ENCODE assay signal across 1 cellular context in genomic region chr19:12956446-12957388, GRCh38.
TF ChIP-seq lines count a peak whose summit lies in the region.

TSS of gene GADD45GIP1 (minus strand) at chr19:12957223. CDS start at chr19:12957212, 11 bp downstream.

TF ChIP-seq in HepG2, 621 proteins besides CTCF, POLR2A, EP300 and RAD21 (continued from another document and continues in another):
- peak; percentile 69 for TF ChIP-seq ZNF574 (CRISPR knock-in tag; IDR thresholded peaks at IDR 0.05)
- no peak for TF ChIP-seq ZNF354B (CRISPR knock-in tag; IDR thresholded peaks at IDR 0.05)
- no peak for TF ChIP-seq MLLT10 (CRISPR knock-in tag; IDR thresholded peaks at IDR 0.05)
- peak; percentile 47; the same call in 1 of the 2 replicates for TF ChIP-seq DMAP1 (CRISPR knock-in tag; IDR thresholded peaks at IDR 0.05)
- no peak for TF ChIP-seq FOXJ3 (CRISPR knock-in tag; IDR thresholded peaks at IDR 0.05; ENCODE audit: borderline replicate concordance)
- no peak for TF ChIP-seq REXO4 (CRISPR knock-in tag; IDR thresholded peaks at IDR 0.05; ENCODE audit: borderline replicate concordance)
- TF ChIP-seq PHF20 (CRISPR knock-in tag; IDR thresholded peaks at IDR 0.05) = peak; percentile 71; the same call in 1 of the 2 replicates
- TF ChIP-seq RXRB (CRISPR knock-in tag; IDR thresholded peaks at IDR 0.05; ENCODE audit: borderline replicate concordance) = 0 out of 2 replicates have a peak, but pooled peaks have one; percentile 15
- peak; percentile 30; the same call in 1 of the 2 replicates for TF ChIP-seq TFE3 (CRISPR knock-in tag; IDR thresholded peaks at IDR 0.05)
- peak; percentile 61 for TF ChIP-seq AGO2 (optimal IDR thresholded peaks at IDR 0.05; ENCODE audit: low read depth, low read length)
- no peak for TF ChIP-seq PHF5A (CRISPR knock-in tag; IDR thresholded peaks at IDR 0.05; ENCODE audit: low read depth, unreplicated experiment)
- peak; percentile 88; the same call in 1 of the 2 replicates for TF ChIP-seq ZSCAN21 (CRISPR knock-in tag; IDR thresholded peaks at IDR 0.05; ENCODE audit: borderline replicate concordance)
- TF ChIP-seq TRAFD1 (CRISPR knock-in tag; IDR thresholded peaks at IDR 0.05; ENCODE audit: borderline replicate concordance) = no peak
- TF ChIP-seq NR0B2 (CRISPR knock-in tag; IDR thresholded peaks at IDR 0.05) = peak; percentile 75
- TF ChIP-seq ZBTB25 (CRISPR knock-in tag; IDR thresholded peaks at IDR 0.05) = peak; percentile 83; the same call in 1 of the 2 replicates
- peak; percentile 63; the same call in 1 of the 2 replicates for TF ChIP-seq DNMT1 (CRISPR knock-in tag; IDR thresholded peaks at IDR 0.05)
- 0 out of 2 replicates have a peak, but pooled peaks have one; percentile 13 for TF ChIP-seq CBFB (CRISPR knock-in tag; IDR thresholded peaks at IDR 0.05)
- no peak for TF ChIP-seq PAF1 (CRISPR knock-in tag; IDR thresholded peaks at IDR 0.05)
- TF ChIP-seq ZNF331 (CRISPR knock-in tag; IDR thresholded peaks at IDR 0.05) = peak; percentile 35; the same call in 1 of the 2 replicates
- TF ChIP-seq MXD3 (CRISPR knock-in tag; IDR thresholded peaks at IDR 0.05) = peak; percentile 96
- no peak for TF ChIP-seq NBN (conservative IDR thresholded peaks at IDR 0.05)
- TF ChIP-seq HES4 (CRISPR knock-in tag; IDR thresholded peaks at IDR 0.05; ENCODE audit: borderline replicate concordance) = peak; percentile 73; the same call in 1 of the 2 replicates
- TF ChIP-seq ZBTB26 (CRISPR knock-in tag; IDR thresholded peaks at IDR 0.05; ENCODE audit: borderline replicate concordance) = 0 out of 2 replicates have a peak, but pooled peaks have one; percentile 54
- TF ChIP-seq ATAD3A (CRISPR knock-in tag; IDR thresholded peaks at IDR 0.05) = no peak
- no peak for TF ChIP-seq MEF2D (CRISPR knock-in tag; IDR thresholded peaks at IDR 0.05)
- 0 out of 2 replicates have a peak, but pooled peaks have one; percentile 48 for TF ChIP-seq ZSCAN31 (CRISPR knock-in tag; IDR thresholded peaks at IDR 0.05; ENCODE audit: low read depth)
- peak; percentile 38; the same call in 1 of the 2 replicates for TF ChIP-seq RXRA (CRISPR knock-in tag; IDR thresholded peaks at IDR 0.05)
- TF ChIP-seq ARID4A (CRISPR knock-in tag; IDR thresholded peaks at IDR 0.05; ENCODE audit: borderline replicate concordance) = peak; percentile 89
- TF ChIP-seq YEATS4 (CRISPR knock-in tag; IDR thresholded peaks at IDR 0.05; ENCODE audit: borderline replicate concordance) = peak; percentile 77; the same call in 1 of the 2 replicates
- peak; percentile 65 for TF ChIP-seq NRL (CRISPR knock-in tag; IDR thresholded peaks at IDR 0.05; ENCODE audit: borderline replicate concordance)
- 0 out of 2 replicates have a peak, but pooled peaks have one; percentile 35 for TF ChIP-seq ZNF275 (CRISPR knock-in tag; IDR thresholded peaks at IDR 0.05; ENCODE audit: borderline replicate concordance)
- TF ChIP-seq NPAS2 (CRISPR knock-in tag; IDR thresholded peaks at IDR 0.05; ENCODE audit: borderline replicate concordance) = no peak
- no peak for TF ChIP-seq MLX (CRISPR knock-in tag; IDR thresholded peaks at IDR 0.05)
- no peak for TF ChIP-seq SNAPC2 (CRISPR knock-in tag; IDR thresholded peaks at IDR 0.05)
- TF ChIP-seq IRF1 (CRISPR knock-in tag; IDR thresholded peaks at IDR 0.05; ENCODE audit: low read depth) = no peak
- TF ChIP-seq POLR2AphosphoS5 (IDR thresholded peaks at IDR 0.05; ENCODE audit: low read depth, low read length) = peak; percentile 90
- no peak for TF ChIP-seq ZNF784 (CRISPR knock-in tag; IDR thresholded peaks at IDR 0.05; ENCODE audit: borderline replicate concordance)
- TF ChIP-seq ZNF274 (CRISPR knock-in tag; IDR thresholded peaks at IDR 0.05) = peak; percentile 59; the same call in 1 of the 2 replicates
- peak; percentile 47; the same call in 1 of the 2 replicates for TF ChIP-seq ZNF543 (CRISPR knock-in tag; IDR thresholded peaks at IDR 0.05)
- TF ChIP-seq MXD1 (CRISPR knock-in tag; IDR thresholded peaks at IDR 0.05) = peak; percentile 65; the same call in 1 of the 2 replicates
- TF ChIP-seq JARID2 (CRISPR knock-in tag; IDR thresholded peaks at IDR 0.05; ENCODE audit: insufficient replicate concordance) = no peak
- TF ChIP-seq SAP130 (CRISPR knock-in tag; IDR thresholded peaks at IDR 0.05; ENCODE audit: low read depth) = peak; percentile 88
- peak; percentile 99 for TF ChIP-seq ZNF335 (CRISPR knock-in tag; IDR thresholded peaks at IDR 0.05)
- TF ChIP-seq GFI1 (CRISPR knock-in tag; IDR thresholded peaks at IDR 0.05; ENCODE audit: borderline replicate concordance) = peak; percentile 70; the same call in 1 of the 2 replicates
